Comparison of ENCODE assay signal across 9 cellular contexts in genomic region chr3:52983828-52984227, GRCh38.
A peak's percentile ranks its signal among the peaks of the same experiment; 100 is the strongest.
DNase-seq lines count a peak whose midpoint lies in the region; ATAC-seq and TF ChIP-seq lines count a peak whose summit lies in the region.
"Had no signal": no experiment of that assay in that cellular context is flagged by ENCODE, and none has a peak within 500 bp of the region (broad histone marks: within the 10 kb centered on the region; RNA-seq: fewer than 3 reads in every experiment).

No MANE protein-coding gene starts in this region.

- H3K36me3 ChIP-seq in BLaER1: no peaks in the 10 kb centered on the region
- no peaks in the 10 kb centered on the region for H3K36me3 ChIP-seq in adipocyte (ENCODE audit: control insufficient read depth, insufficient read depth, low read length, severe bottlenecking)

- H3K27ac ChIP-seq in BLaER1: no peak overlapping the region

- H3K4me3 Mint-ChIP-seq in HFFc6: no peak overlapping the region

- no peaks in the 10 kb centered on the region; the same call in 1 of the 2 replicates for H3K36me3 Mint-ChIP-seq in HFFc6 (ENCODE audit: low read depth)

- H3K27ac Mint-ChIP-seq in HFFc6: no peak overlapping the region

- H3K4me1 ChIP-seq in BLaER1: peaks cover 62% of the 10 kb centered on the region
- H3K4me1 ChIP-seq in adipocyte (ENCODE audit: control insufficient read depth, insufficient read depth, low read length): peaks cover 14% of the 10 kb centered on the region

- H3K9me3 ChIP-seq in BLaER1: peaks cover 22% of the 10 kb centered on the region
- H3K9me3 ChIP-seq in adipocyte (ENCODE audit: control insufficient read depth, low read length): no peaks in the 10 kb centered on the region

- no peaks in the 10 kb centered on the region for H3K9me3 Mint-ChIP-seq in HFFc6

- H4K20me1 ChIP-seq in BLaER1: peaks cover 85% of the 10 kb centered on the region

- H3K9ac ChIP-seq in BLaER1 (no peak overlapping the region; the same call in 1 of the 2 replicates), adipocyte (ENCODE audit: low read length) (no peak overlapping the region)

- no peaks in the 10 kb centered on the region for H3K27me3 Mint-ChIP-seq in HFFc6 (ENCODE audit: insufficient read depth)

- no peak for TF ChIP-seq CTCF in HFFc6 (IDR thresholded peaks at IDR 0.05)

- DNase-seq in adipocyte (ENCODE audit: low read depth): peak; percentile 5
- no peak for DNase-seq in HFFc6
- DNase-seq in EL: no peak
- no peak for DNase-seq in NCI-H1105 treated with DMSO at 0.1 percent for 48 hours (lab: John Stamatoyannopoulos, UW)
- DNase-seq: NCI-H146 had no signal

- no peaks in the 10 kb centered on the region for H3K4me1 Mint-ChIP-seq in HFFc6 (ENCODE audit: low read depth)

- ATAC-seq in GM19351 (IDR thresholded peaks at IDR 0.05; ENCODE audit: unreplicated experiment) (peak; percentile 21), HG03280 (IDR thresholded peaks at IDR 0.05; ENCODE audit: unreplicated experiment) (peak; percentile 23), GM18517 (IDR thresholded peaks at IDR 0.05; ENCODE audit: unreplicated experiment) (no peak)

- no peak overlapping the region for H3K4me3 ChIP-seq in BLaER1
- H3K4me3 ChIP-seq in adipocyte (ENCODE audit: low read length): peak overlapping the region; percentile 53

- no peaks in the 10 kb centered on the region; the same call in 1 of the 2 replicates for H3K27me3 ChIP-seq in BLaER1
- no peaks in the 10 kb centered on the region for H3K27me3 ChIP-seq in adipocyte (replicated peaks; ENCODE audit: control insufficient read depth, insufficient read depth, low read length)

- peak overlapping the region; percentile 64 for H3K4me2 ChIP-seq in BLaER1
